17 cellular contexts compared by ENCODE assay signal in the genomic region with DNA sequence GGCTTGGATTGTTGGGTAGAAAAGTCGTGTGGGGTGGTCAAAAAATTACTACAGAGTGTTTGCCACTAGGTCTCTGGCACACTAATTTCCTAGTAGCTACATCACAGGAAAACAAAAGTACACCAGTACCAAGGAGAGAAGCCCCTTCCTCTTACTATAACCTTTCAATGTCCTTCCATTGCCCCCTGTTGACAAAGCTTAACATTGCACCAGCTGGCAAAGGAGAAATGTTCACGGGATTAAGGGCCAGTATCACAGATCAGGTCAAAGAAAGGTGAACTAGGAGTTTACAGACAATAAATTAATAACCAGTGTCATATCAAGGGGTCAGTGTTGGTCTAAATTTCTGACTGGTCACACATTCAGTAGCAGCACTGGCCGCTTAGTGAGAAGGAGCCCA.
DNase-seq lines count a peak whose midpoint lies in the region; ATAC-seq, FAIRE-seq and TF ChIP-seq lines count a peak whose summit lies in the region.
"Had no signal": no experiment of that assay in that cellular context is flagged by ENCODE, and none has a peak within 500 bp of the region (broad histone marks: within the 10 kb centered on the region; RNA-seq: fewer than 3 reads in every experiment).

No MANE protein-coding gene starts in this region.

- intact Hi-C loops in kidney (cut with DNase I): no loop called here

- peaks cover 20% of the 10 kb centered on the region for H3K4me1 ChIP-seq in BE2C
- peaks cover 0 to 5% of the 10 kb centered on the region in 2 donors for H3K4me1 ChIP-seq in kidney (ENCODE audit: control insufficient read depth in 1 of 2, insufficient read depth in 1 of 2, low read depth in 1 of 2, low read length in 2 of 2)
- H3K4me1 ChIP-seq: foreskin keratinocyte had no signal

- peak; percentile 80 for TF ChIP-seq CTCF in BE2C (IDR thresholded peaks at IDR 0.05; ENCODE audit: low read depth, low read length)
- TF ChIP-seq CTCF in GM13977 (IDR thresholded peaks at IDR 0.05; ENCODE audit: extremely low read depth, insufficient read depth, missing control alignments): peak; percentile 37
- TF ChIP-seq CTCF in kidney (IDR thresholded peaks at IDR 0.05; ENCODE audit: borderline replicate concordance, extremely low read depth, insufficient read depth): peak; percentile 41

- FAIRE-seq in kidney (lab: Jason Lieb, UNC) (no peak), GM12891 (lab: Jason Lieb, UNC) (no peak)
- FAIRE-seq: bronchial epithelial cell had no signal

- H3K36me3 ChIP-seq in BE2C (no peaks in the 10 kb centered on the region), kidney (ENCODE audit: control insufficient read depth in 1 of 2, insufficient read depth in 2 of 2, low read length in 2 of 2) (no peaks in the 10 kb centered on the region)

- no peaks in the 10 kb centered on the region for H3K27me3 ChIP-seq in BE2C
- H3K27me3 ChIP-seq: foreskin keratinocyte had no signal

- TF ChIP-seq POLR2A in GM12891 (IDR thresholded peaks at IDR 0.05; ENCODE audit: low read depth, low read length): no peak

- no peaks in the 10 kb centered on the region for H3K9me3 ChIP-seq in BE2C
- H3K9me3 ChIP-seq in kidney (ENCODE audit: control insufficient read depth in 1 of 2, low read length in 2 of 2): no peaks in the 10 kb centered on the region

- H3K27ac ChIP-seq in kidney (ENCODE audit: low read depth in 2 of 2, low read length in 2 of 2) (no peak overlapping the region), substantia nigra (ENCODE audit: low read depth, low read length, poor library complexity, severe bottlenecking) (no peak overlapping the region)
- H3K27ac ChIP-seq: foreskin keratinocyte had no signal

- DNase-seq in BE2C: peak; percentile 26
- DNase-seq in GM13977 (ENCODE audit: low spot score): no peak
- DNase-seq in SK-MEL-5 (ENCODE audit: low read depth, low spot score): peak; percentile 54
- DNase-seq in kidney: no peak
- DNase-seq in GM12891 (ENCODE audit: insufficient read length, low spot score): no peak
- DNase-seq in substantia nigra (lab: John Stamatoyannopoulos, UW): no peak
- DNase-seq: activated CD8-positive, alpha-beta memory T cell treated with anti-CD3 and anti-CD28 coated beads, Interleukin-2, amount 50 U/mL, for 4 hours; activated naive CD4-positive, alpha-beta T cell treated with anti-CD3 and anti-CD28 coated beads for 36 hours; foreskin keratinocyte; immature natural killer cell; midbrain; NCI-H1092 treated with DMSO at 0.1 percent for 48 hours; stimulated activated naive CD8-positive, alpha-beta T cell treated with anti-CD3 and anti-CD28 coated beads, Interleukin-15, Interleukin-2, amounts not matched to agents 100 U/mL and 50 U/mL, for 24 hours had no signal

- in situ Hi-C loops in GM13977 (cut with MboI; ENCODE audit: low pct_unique_long_range_greater_than_20kb, low sequenced_read_pairs, unreplicated experiment) (no loop called here), SK-MEL-5 (cut with HindIII; ENCODE audit: low pct_unique_long_range_greater_than_20kb, low sequenced_read_pairs) (no loop called here)

- H3K9ac ChIP-seq in kidney (ENCODE audit: low read length in 2 of 2): no peak overlapping the region

- H3K4me3 ChIP-seq in BE2C (ENCODE audit: low read depth, low read length) (no peak overlapping the region), kidney (ENCODE audit: low read length in 2 of 2) (no peak overlapping the region)
- H3K4me3 ChIP-seq: smooth muscle cell had no signal

- no peak for ATAC-seq in GM18909 (IDR thresholded peaks at IDR 0.05; ENCODE audit: poor library complexity, unreplicated experiment)
- no peak for ATAC-seq in HG02642 (IDR thresholded peaks at IDR 0.05; ENCODE audit: poor library complexity, unreplicated experiment)
- ATAC-seq: foreskin keratinocyte; stimulated activated naive CD8-positive, alpha-beta T cell treated with anti-CD3 and anti-CD28 coated beads, Interleukin-15, Interleukin-2, amounts not matched to agents 100 U/mL and 50 U/mL, for 24 hours had no signal

TF ChIP-seq in GM12891, 5 proteins besides CTCF, POLR2A, EP300 and RAD21:
- TF ChIP-seq TAF1 (IDR thresholded peaks at IDR 0.05; ENCODE audit: low read depth, low read length) (no peak), POU2F2 (IDR thresholded peaks at IDR 0.05; ENCODE audit: low read depth, low read length) (no peak), POLR2AphosphoS5 (IDR thresholded peaks at IDR 0.05; ENCODE audit: low read depth, low read length) (no peak), PAX5 (IDR thresholded peaks at IDR 0.05; ENCODE audit: insufficient read depth, low read length, severe bottlenecking) (no peak), SPI1 (IDR thresholded peaks at IDR 0.05; ENCODE audit: low read depth, low read length) (no peak)
TF ChIP-seq in GM12891: peak in this region for 0.

Comparison
In these comparisons a context has a peak if more than half of its experiments do, and no peak if none do; other contexts are left out.
1. DNase-seq: peak in BE2C (single experiment) and SK-MEL-5 (single experiment); none in GM13977 (single experiment), kidney (single experiment), GM12891 (single experiment) and substantia nigra (0 of 49).
2. Peak in every context shown above with its lines, with median percentiles within 50 percentile points of each other: CTCF ChIP-seq.